ENCODE assay signal across 12 cellular contexts in genomic region chr5:159427180-159428012, GRCh38.
DNase-seq lines count a peak whose midpoint lies in the region; ATAC-seq, FAIRE-seq and TF ChIP-seq lines count a peak whose summit lies in the region.
"Had no signal": no experiment of that assay in that cellular context is flagged by ENCODE, and none has a peak within 500 bp of the region (broad histone marks: within the 10 kb centered on the region; RNA-seq: fewer than 3 reads in every experiment).

No MANE protein-coding gene starts in this region.

- no peak overlapping the region for H3K27ac ChIP-seq in ovary

- 47 to 54% (median 54%) methylated on average over 7 of the region's 7 CpGs for WGBS in ovary, 3 donors

- H3K27me3 ChIP-seq in ovary: no peaks in the 10 kb centered on the region

- TF ChIP-seq POLR2A in GM12891 (IDR thresholded peaks at IDR 0.05; ENCODE audit: low read depth, low read length): no peak
- no peak for TF ChIP-seq POLR2A in ovary (IDR thresholded peaks at IDR 0.05)

- H3K36me3 ChIP-seq in ovary: no peaks in the 10 kb centered on the region

- DNase-seq in GM12891 (ENCODE audit: insufficient read length, low spot score) (no peak), SHP77 treated with DMSO at 0.1 percent for 48 hours (lab: John Stamatoyannopoulos, UW) (no peak), ovary (no peak)
- no peak for DNase-seq in stimulated activated naive CD4-positive, alpha-beta T cell (lab: John Stamatoyannopoulos, UW)
- DNase-seq in activated effector memory CD4-positive, alpha-beta T cell treated with anti-CD3 and anti-CD28 coated beads, Interleukin-2, amount 50 U/mL, for 16 hours: no peak
- DNase-seq: DMS53, mesenchymal stem cell, NCI-H510A, T1000 had no signal

- no peak overlapping the region for H3K4me3 ChIP-seq in ovary

- ATAC-seq in GM19397 (IDR thresholded peaks at IDR 0.05; ENCODE audit: unreplicated experiment) (peak; percentile 75), HG02981 (IDR thresholded peaks at IDR 0.05; ENCODE audit: unreplicated experiment) (peak; percentile 66)
- ATAC-seq in activated T-helper 17 cell treated with anti-CD3 and anti-CD28 coated beads, Interleukin-2, amount 50 U/mL, for 72 hours (replicated peaks): peak; percentile 61

- H3K27ac Mint-ChIP-seq in activated T-helper 17 cell treated with anti-CD3 and anti-CD28 coated beads, Interleukin-2, amount 50 U/mL, for 72 hours: no peak overlapping the region

- TF ChIP-seq CTCF in ovary (IDR thresholded peaks at IDR 0.05): no peak

- peaks cover 5% of the 10 kb centered on the region for H3K27me3 Mint-ChIP-seq in activated T-helper 17 cell treated with anti-CD3 and anti-CD28 coated beads, Interleukin-2, amount 50 U/mL, for 72 hours

- no peaks in the 10 kb centered on the region for H3K9me3 Mint-ChIP-seq in activated T-helper 17 cell treated with anti-CD3 and anti-CD28 coated beads, Interleukin-2, amount 50 U/mL, for 72 hours

- peaks cover 20% of the 10 kb centered on the region for H3K4me1 Mint-ChIP-seq in activated T-helper 17 cell treated with anti-CD3 and anti-CD28 coated beads, Interleukin-2, amount 50 U/mL, for 72 hours

- peak overlapping the region; percentile 5 for H3K4me3 Mint-ChIP-seq in activated T-helper 17 cell treated with anti-CD3 and anti-CD28 coated beads, Interleukin-2, amount 50 U/mL, for 72 hours

- no peaks in the 10 kb centered on the region for H3K4me1 ChIP-seq in ovary (ENCODE audit: insufficient read depth)

- H3K9me3 ChIP-seq in ovary: no peaks in the 10 kb centered on the region

- intact Hi-C loops in ovary (cut with DNase I): no loop called here

- TF ChIP-seq EP300 in ovary (IDR thresholded peaks at IDR 0.05): no peak

- H3K36me3 Mint-ChIP-seq in activated T-helper 17 cell treated with anti-CD3 and anti-CD28 coated beads, Interleukin-2, amount 50 U/mL, for 72 hours (ENCODE audit: low read depth): no peaks in the 10 kb centered on the region

- FAIRE-seq in GM12891 (lab: Jason Lieb, UNC): peak; percentile 84

TF ChIP-seq in GM12891, 5 proteins besides CTCF, POLR2A, EP300 and RAD21:
- peak; percentile 68 for TF ChIP-seq SPI1 (IDR thresholded peaks at IDR 0.05; ENCODE audit: low read depth, low read length)
- peak; percentile 25; the same call in 1 of the 2 replicates for TF ChIP-seq POU2F2 (IDR thresholded peaks at IDR 0.05; ENCODE audit: low read depth, low read length)
- TF ChIP-seq POLR2AphosphoS5 (IDR thresholded peaks at IDR 0.05; ENCODE audit: low read depth, low read length): no peak
